29 cellular contexts compared by ENCODE assay signal in the genomic region with DNA sequence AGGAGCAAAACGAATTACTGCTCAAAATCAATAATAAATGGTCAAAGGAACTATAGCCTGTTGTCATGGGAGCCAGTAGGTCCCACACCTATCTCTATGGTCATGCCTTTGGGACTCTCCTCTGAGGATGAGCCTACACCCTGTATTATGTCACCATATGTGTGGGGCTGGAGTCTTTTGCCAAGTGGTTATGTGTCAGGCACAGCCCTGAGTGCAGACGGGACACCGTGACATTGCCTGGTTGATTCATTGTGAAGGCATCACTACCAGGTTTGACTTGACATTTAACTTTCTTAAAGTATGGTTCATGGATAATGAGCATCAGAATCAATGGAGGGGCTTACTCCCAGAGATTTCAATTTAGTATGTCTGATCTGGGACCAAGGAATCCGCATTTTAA. TPM values are rescaled to one million over a fixed set of nuclear protein-coding genes. Genes with fewer than 3 reads are reported as not detected.
"Had no signal": no experiment of that assay in that cellular context is flagged by ENCODE, and none has a peak within 500 bp of the region (broad histone marks: within the 10 kb centered on the region; RNA-seq: fewer than 3 reads in every experiment).

No MANE protein-coding gene starts in this region.

- H3K36me3 ChIP-seq: ascending aorta, cardiac muscle cell, WERI-Rb-1 had no signal

- H3K27ac ChIP-seq: ascending aorta, cardiac muscle cell, WERI-Rb-1 had no signal

- H3K4me3 ChIP-seq: ascending aorta, cardiac muscle cell had no signal

- H3K9me3 ChIP-seq: ascending aorta had no signal

- H3K27me3 ChIP-seq: ascending aorta had no signal

- H3K4me1 ChIP-seq: ascending aorta had no signal

- ATAC-seq: activated CD4-positive, alpha-beta T cell treated with anti-CD3 and anti-CD28 coated beads for 36 hours; activated CD4-positive, CD25-positive, alpha-beta regulatory T cell treated with anti-CD3 and anti-CD28 coated beads, Interleukin-2, amount 50 U/mL, for 24 hours; activated CD8-positive, alpha-beta memory T cell treated with anti-CD3 and anti-CD28 coated beads, Interleukin-2, amount 10 ng/mL, durations not matched to agents 7 days and 5 days; activated CD8-positive, alpha-beta T cell treated with anti-CD3 and anti-CD28 coated beads, Interleukin-2, amount 10 ng/mL, durations not matched to agents 7 days and 5 days; activated naive CD8-positive, alpha-beta T cell treated with anti-CD3 and anti-CD28 coated beads, Interleukin-2, amount 50 U/mL, for 24 hours; WTC11 had no signal

- DNase-seq: activated CD4-positive, alpha-beta memory T cell treated with anti-CD3 and anti-CD28 coated beads, Interleukin-2, amount 10 ng/mL, durations not matched to agents 7 days and 5 days; activated CD4-positive, alpha-beta T cell treated with anti-CD3 and anti-CD28 coated beads for 1 hour; activated CD4-positive, alpha-beta T cell treated with anti-CD3 and anti-CD28 coated beads for 36 hours; activated CD4-positive, alpha-beta T cell treated with anti-CD3 and anti-CD28 coated beads for 48 hours; activated CD4-positive, alpha-beta T cell treated with anti-CD3 and anti-CD28 coated beads, Interleukin-2, amount 10 ng/mL, durations not matched to agents 7 days and 5 days; activated CD4-positive, alpha-beta T cell treated with anti-CD3 and anti-CD28 coated beads, Interleukin-2, amount 50 U/mL, for 48 hours; activated CD4-positive, CD25-positive, alpha-beta regulatory T cell; activated CD8-positive, alpha-beta memory T cell treated with anti-CD3 and anti-CD28 coated beads for 24 hours; activated CD8-positive, alpha-beta memory T cell treated with anti-CD3 and anti-CD28 coated beads, Interleukin-2, amount 10 ng/mL, durations not matched to agents 7 days and 5 days; activated CD8-positive, alpha-beta memory T cell treated with anti-CD3 and anti-CD28 coated beads, Interleukin-2, amount 50 U/mL, for 48 hours; activated CD8-positive, alpha-beta T cell treated with anti-CD3 and anti-CD28 coated beads, Interleukin-2, amount 10 ng/mL, durations not matched to agents 7 days and 5 days; activated effector memory CD4-positive, alpha-beta T cell treated with Interleukin-2 at 50 U/mL for 16 hours; activated gamma-delta T cell; activated naive CD4-positive, alpha-beta T cell treated with anti-CD3 and anti-CD28 coated beads, Interleukin-2, amount 10 ng/mL, durations not matched to agents 7 days and 5 days; activated naive CD4-positive, alpha-beta T cell treated with Interleukin-2 at 50 U/mL for 16 hours; activated naive CD8-positive, alpha-beta T cell treated with anti-CD3 and anti-CD28 coated beads, Interleukin-2, amount 10 ng/mL, durations not matched to agents 7 days and 5 days; activated naive CD8-positive, alpha-beta T cell treated with anti-CD3 and anti-CD28 coated beads, Interleukin-2, amount 50 U/mL, for 24 hours; activated T-cell treated with anti-CD3 and anti-CD28 coated beads, Interleukin-2, amount 50 U/mL, for 24 hours; activated T-cell treated with anti-CD3 and anti-CD28 coated beads, Interleukin-2, amount 50 U/mL, for 48 hours; amygdala; anterior cingulate cortex; caudate nucleus; T-helper 2 cell; T-helper 9 cell; WERI-Rb-1 had no signal

RNA-seq across cellular contexts. Expression of gene BMP6, which starts 23.6 kb away (rescaled TPM):
- total RNA-seq: activated CD4-positive, alpha-beta memory T cell treated with anti-CD3 and anti-CD28 coated beads, Interleukin-2, amount 10 ng/mL, durations not matched to agents 7 days and 5 days; activated CD4-positive, alpha-beta T cell treated with anti-CD3 and anti-CD28 coated beads, Interleukin-2, amount 10 ng/mL, durations not matched to agents 7 days and 5 days; activated CD8-positive, alpha-beta memory T cell treated with anti-CD3 and anti-CD28 coated beads, Interleukin-2, amount 10 ng/mL, durations not matched to agents 7 days and 5 days; activated CD8-positive, alpha-beta T cell treated with anti-CD3 and anti-CD28 coated beads, Interleukin-2, amount 10 ng/mL, durations not matched to agents 7 days and 5 days; activated naive CD8-positive, alpha-beta T cell treated with anti-CD3 and anti-CD28 coated beads, Interleukin-2, amount 10 ng/mL, durations not matched to agents 7 days and 5 days had no signal
